Comparison of ENCODE assay signal across 25 cellular contexts in the genomic region with DNA sequence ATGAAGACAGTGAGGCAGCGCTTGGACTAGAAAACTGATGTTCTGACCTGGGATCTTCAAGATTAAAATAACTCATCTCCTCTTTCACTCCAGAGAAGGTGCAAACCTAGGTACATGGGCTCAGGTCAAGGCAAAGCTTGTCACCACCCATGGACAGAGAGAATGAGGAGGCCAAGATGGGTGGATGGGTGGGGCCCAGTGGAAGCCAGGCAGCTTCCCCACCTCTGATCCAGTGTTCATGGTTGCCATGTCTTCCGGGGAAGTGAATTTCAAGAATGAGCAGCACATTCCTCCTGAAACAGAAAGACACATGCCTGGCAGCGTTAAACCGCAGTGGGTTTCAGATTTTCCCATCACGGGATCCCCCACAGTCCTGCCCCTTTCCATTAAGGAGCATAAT.
"Had no signal": no experiment of that assay in that cellular context is flagged by ENCODE, and none has a peak within 500 bp of the region (broad histone marks: within the 10 kb centered on the region; RNA-seq: fewer than 3 reads in every experiment).

No MANE protein-coding gene starts in this region.

- H3K27ac ChIP-seq: ascending aorta, brain microvascular endothelial cell, coronary artery, dorsolateral prefrontal cortex, foreskin keratinocyte, gastroesophageal sphincter, VCaP had no signal

- DNase-seq: activated B cell treated with CpG ODN at 0.5 μM for 24 hours; activated CD4-positive, alpha-beta memory T cell treated with anti-CD3 and anti-CD28 coated beads, Interleukin-2, amount 10 ng/mL, durations not matched to agents 7 days and 5 days; activated CD4-positive, alpha-beta T cell treated with anti-CD3 and anti-CD28 coated beads, Interleukin-2, amount 10 ng/mL, durations not matched to agents 7 days and 5 days; activated CD4-positive, alpha-beta T cell treated with anti-CD3 and anti-CD28 coated beads, Interleukin-2, amount 50 U/mL, for 4 hours; activated CD8-positive, alpha-beta memory T cell treated with anti-CD3 and anti-CD28 coated beads, Interleukin-2, amount 50 U/mL, for 48 hours; activated gamma-delta T cell; activated naive CD4-positive, alpha-beta T cell; activated naive CD4-positive, alpha-beta T cell treated with anti-CD3 and anti-CD28 coated beads, Interleukin-2, amount 10 ng/mL, durations not matched to agents 7 days and 5 days; activated naive CD8-positive, alpha-beta T cell treated with anti-CD3 and anti-CD28 coated beads, Interleukin-2, amount 10 ng/mL, durations not matched to agents 7 days and 5 days; activated T-cell treated with anti-CD3 and anti-CD28 coated beads for 4 hours; activated T-cell treated with anti-CD3 and anti-CD28 coated beads, Interleukin-2, amount 50 U/mL, for 24 hours; activated T-cell treated with anti-CD3 and anti-CD28 coated beads, Interleukin-2, amount 50 U/mL, for 72 hours; brain microvascular endothelial cell; dorsolateral prefrontal cortex; effector memory CD4-positive, alpha-beta T cell; endodermal cell; foreskin keratinocyte; T-helper 2 cell had no signal

- H3K36me3 ChIP-seq: ascending aorta, brain microvascular endothelial cell, gastroesophageal sphincter had no signal

- H3K4me1 ChIP-seq: ascending aorta, foreskin keratinocyte, gastroesophageal sphincter had no signal

- H3K27me3 ChIP-seq: ascending aorta, brain microvascular endothelial cell, dorsolateral prefrontal cortex, foreskin keratinocyte had no signal

- ATAC-seq: activated CD4-positive, CD25-positive, alpha-beta regulatory T cell treated with anti-CD3 and anti-CD28 coated beads, Interleukin-2, amount 50 U/mL, for 24 hours; activated naive CD4-positive, alpha-beta T cell treated with anti-CD3 and anti-CD28 coated beads, Interleukin-2, amount 50 U/mL, for 72 hours; activated T-cell treated with anti-CD3 and anti-CD28 coated beads, Interleukin-2, amount 50 U/mL, for 72 hours; esophagus mucosa; foreskin keratinocyte; gastroesophageal sphincter had no signal

- H3K4me3 ChIP-seq: ascending aorta, coronary artery, dorsolateral prefrontal cortex, gastroesophageal sphincter had no signal

- H3K9me3 ChIP-seq: ascending aorta, gastroesophageal sphincter had no signal
